ENCODE assay signal across 20 cellular contexts in the genomic region with DNA sequence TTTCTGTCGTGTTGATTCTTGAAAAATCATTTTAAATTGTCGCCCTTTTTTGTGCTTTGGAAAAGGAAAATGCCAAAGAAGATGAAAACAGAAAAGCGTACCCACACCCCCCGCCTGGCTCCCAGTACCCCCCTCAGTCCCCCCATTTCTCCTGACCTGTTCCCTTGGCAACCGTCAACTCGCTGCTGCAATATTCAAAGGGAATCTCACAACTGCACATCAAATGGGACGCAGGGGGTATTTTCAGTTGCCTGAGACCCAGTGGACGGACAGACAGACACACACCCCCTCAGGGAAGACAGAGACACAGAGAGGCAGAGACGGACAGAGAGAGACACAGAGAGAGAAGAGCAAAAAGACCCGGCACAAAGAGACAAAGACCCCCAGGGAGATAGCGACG.
"Had no signal": no experiment of that assay in that cellular context is flagged by ENCODE, and none has a peak within 500 bp of the region (broad histone marks: within the 10 kb centered on the region; RNA-seq: fewer than 3 reads in every experiment).

No MANE protein-coding gene starts in this region.

- H3K27me3 ChIP-seq: colonic mucosa, ovary, right atrium auricular region had no signal

- H3K9me3 ChIP-seq: colonic mucosa, esophagus squamous epithelium, ovary had no signal

- FAIRE-seq: endometrium, urothelium cell line had no signal

- H3K4me1 ChIP-seq: colonic mucosa, esophagus squamous epithelium, gastroesophageal sphincter, lower lobe of right lung, right atrium auricular region, sigmoid colon had no signal

- DNase-seq: caudate nucleus; colonic mucosa; effector CD8-positive, alpha-beta T cell; esophagus squamous epithelium; foreskin fibroblast; kidney glomerular epithelial cell; lower lobe of right lung; midbrain; nucleus accumbens; sigmoid colon; stimulated activated CD4-positive, alpha-beta T cell treated with anti-CD3 and anti-CD28 coated beads, Interleukin-2, amount 100 ng/mL, for 24 hours; stimulated activated naive CD4-positive, alpha-beta T cell; trophoblast cell had no signal

- H3K36me3 ChIP-seq: colonic mucosa, esophagus squamous epithelium, gastroesophageal sphincter, lower lobe of right lung, ovary, right atrium auricular region, sigmoid colon had no signal

- H3K27ac ChIP-seq: colonic mucosa, epithelial cell of prostate, esophagus squamous epithelium, gastroesophageal sphincter, lower lobe of right lung, ovary, right atrium auricular region, sigmoid colon, skin epidermis had no signal

- ATAC-seq: gastroesophageal sphincter, lower lobe of right lung had no signal

- H3K4me3 ChIP-seq: colonic mucosa, esophagus squamous epithelium, gastroesophageal sphincter, lower lobe of right lung, ovary, right atrium auricular region, sigmoid colon, skin epidermis had no signal
